ENCODE assay signal across 8 cellular contexts in the genomic region with DNA sequence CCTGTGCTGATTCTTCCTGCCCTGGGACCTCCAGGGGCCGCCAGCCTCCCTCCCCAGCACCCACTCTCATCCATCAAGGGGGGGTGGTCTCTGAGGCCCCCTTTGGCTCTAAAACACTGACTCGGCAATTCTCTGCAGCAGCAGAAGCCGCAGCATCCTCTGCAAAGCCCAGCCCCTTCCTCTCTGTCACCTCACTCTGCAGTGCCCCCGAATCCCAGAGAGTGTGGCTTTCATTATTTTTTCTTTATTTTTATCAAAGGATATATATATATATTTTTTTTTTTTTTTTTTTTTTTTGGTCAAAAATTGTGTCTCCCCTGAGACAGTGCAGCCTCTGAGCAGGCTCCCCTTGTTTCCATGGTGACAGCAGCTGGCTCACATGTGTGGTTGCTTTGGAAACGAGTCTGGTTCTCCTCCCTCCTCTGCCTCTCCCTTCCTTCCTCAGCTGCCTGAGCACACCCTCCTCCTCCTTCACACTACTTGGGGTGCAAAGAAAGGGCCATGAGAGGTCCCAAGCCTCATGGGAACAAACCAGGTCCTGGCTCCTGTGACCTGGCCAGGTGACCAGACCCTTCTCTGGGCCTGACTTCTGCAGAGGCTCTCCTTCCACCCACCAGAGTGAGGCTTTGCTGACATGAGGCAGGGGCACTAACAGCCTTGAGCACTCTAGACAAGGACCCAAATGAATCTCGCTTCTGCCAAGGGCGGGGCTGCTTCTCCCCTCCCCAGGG.
DNase-seq lines count a peak whose midpoint lies in the region; ATAC-seq and FAIRE-seq lines count a peak whose summit lies in the region.

No MANE protein-coding gene starts in this region.

- peak; percentile 51 for DNase-seq in GM19239 (ENCODE audit: insufficient read length, low spot score)
- DNase-seq in NCI-H69 (lab: John Stamatoyannopoulos, UW): peak; percentile 84
- peak; percentile 52 to 58 (median 55) for DNase-seq in immature natural killer cell
- DNase-seq in stimulated activated naive CD8-positive, alpha-beta T cell treated with anti-CD3 and anti-CD28 coated beads, Interleukin-15, Interleukin-2, amounts not matched to agents 100 U/mL and 50 U/mL, for 24 hours: peak; percentile 49

- no peaks in the 10 kb centered on the region for H3K9me3 Mint-ChIP-seq in activated naive CD8-positive, alpha-beta T cell (ENCODE audit: low read depth)
- H3K9me3 Mint-ChIP-seq in immature natural killer cell: no peaks in the 10 kb centered on the region

- ATAC-seq in stimulated activated naive CD8-positive, alpha-beta T cell treated with anti-CD3 and anti-CD28 coated beads, Interleukin-15, Interleukin-2, amounts not matched to agents 100 U/mL and 50 U/mL, for 24 hours: peak; percentile 60
- ATAC-seq in GM21723 (IDR thresholded peaks at IDR 0.05; ENCODE audit: unreplicated experiment): no peak
- ATAC-seq in GM18870 (IDR thresholded peaks at IDR 0.05; ENCODE audit: unreplicated experiment): no peak

- no peak overlapping the region for H3K27ac Mint-ChIP-seq in activated naive CD8-positive, alpha-beta T cell
- peak overlapping the region; percentile 80 to 93 (median 88) for H3K27ac Mint-ChIP-seq in immature natural killer cell

- H2AFZ ChIP-seq in ACC112 (ENCODE audit: low read length, unreplicated experiment): no peak overlapping the region

- H3K4me1 Mint-ChIP-seq in activated naive CD8-positive, alpha-beta T cell (ENCODE audit: low read depth): peaks cover 69% of the 10 kb centered on the region
- peaks cover 70 to 72% of the 10 kb centered on the region in 2 donors for H3K4me1 Mint-ChIP-seq in immature natural killer cell

- H3K36me3 Mint-ChIP-seq in activated naive CD8-positive, alpha-beta T cell: no peaks in the 10 kb centered on the region
- H3K36me3 Mint-ChIP-seq in immature natural killer cell: no peaks in the 10 kb centered on the region

- peak overlapping the region; percentile 65 for H3K4me3 Mint-ChIP-seq in activated naive CD8-positive, alpha-beta T cell
- H3K4me3 Mint-ChIP-seq in immature natural killer cell: peak overlapping the region; percentile 76 to 87 (median 83)

- FAIRE-seq in GM19239 (lab: Jason Lieb, UNC): peak; percentile 31

- H3K4me3 ChIP-seq in ACC112 (ENCODE audit: low read depth, low read length): peak overlapping the region; percentile 7; the same call in 1 of the 2 replicates

- H3K27me3 Mint-ChIP-seq in activated naive CD8-positive, alpha-beta T cell: no peaks in the 10 kb centered on the region
- peaks cover 2 to 4% (median 3%) of the 10 kb centered on the region in 3 donors for H3K27me3 Mint-ChIP-seq in immature natural killer cell (ENCODE audit: low read depth in 3 of 3)

- H3K79me2 ChIP-seq in ACC112 (ENCODE audit: control insufficient read depth, insufficient read depth, low read length, unreplicated experiment): no peaks in the 10 kb centered on the region

- no peaks in the 10 kb centered on the region for H3K36me3 ChIP-seq in ACC112 (ENCODE audit: insufficient read depth, low read length)

- peak overlapping the region; percentile 85 for H3K27ac ChIP-seq in ACC112 (ENCODE audit: low read depth, low read length)

- peaks cover 30% of the 10 kb centered on the region for H3K4me1 ChIP-seq in ACC112 (ENCODE audit: control insufficient read depth, insufficient read depth, low read length, unreplicated experiment)

- H3K27me3 ChIP-seq in ACC112 (ENCODE audit: insufficient read depth, low read length): no peaks in the 10 kb centered on the region
